ENCODE assay signal across 13 cellular contexts in genomic region chr10:125016611-125017202, GRCh38.
DNase-seq lines count a peak whose midpoint lies in the region; ATAC-seq and TF ChIP-seq lines count a peak whose summit lies in the region.
"Had no signal": no experiment of that assay in that cellular context is flagged by ENCODE, and none has a peak within 500 bp of the region (broad histone marks: within the 10 kb centered on the region; RNA-seq: fewer than 3 reads in every experiment).

No MANE protein-coding gene starts in this region.

- no peaks in the 10 kb centered on the region for H3K27me3 ChIP-seq in breast epithelium
- no peaks in the 10 kb centered on the region for H3K27me3 ChIP-seq in mammary epithelial cell (ENCODE audit: insufficient read depth, low read length)
- no peaks in the 10 kb centered on the region for H3K27me3 ChIP-seq in left ventricle myocardium inferior (ENCODE audit: low read depth)
- no peaks in the 10 kb centered on the region for H3K27me3 ChIP-seq in uterus
- H3K27me3 ChIP-seq in PC-3 (ENCODE audit: low read length) = no peaks in the 10 kb centered on the region
- H3K27me3 ChIP-seq: foreskin keratinocyte had no signal

- H3K27ac ChIP-seq in breast epithelium = peak overlapping the region; percentile 79 to 87
- no peak overlapping the region for H3K27ac ChIP-seq in mammary epithelial cell (ENCODE audit: insufficient read depth, low read depth, low read length)
- peak overlapping the region; percentile 81 for H3K27ac ChIP-seq in left ventricle myocardium inferior (replicated peaks)
- H3K27ac ChIP-seq in uterus = peak overlapping the region; percentile 69 to 81
- no peak overlapping the region for H3K27ac ChIP-seq in PC-3 (ENCODE audit: low read length)
- H3K27ac ChIP-seq: A549, foreskin keratinocyte had no signal

- H3K27ac Mint-ChIP-seq in activated CD8-positive, alpha-beta T cell treated with anti-CD3 and anti-CD28 coated beads for 36 hours = no peak overlapping the region

- BruUV-seq in mammary epithelial cell (replicated peaks; lab: Mats Ljungman, UMichigan) (no TSS peak), PC-3 (replicated peaks; lab: Mats Ljungman, UMichigan) (no TSS peak)

- in situ Hi-C loops in mammary epithelial cell (cut with MboI; ENCODE audit: low sequenced_read_pairs in 2 of 2) = no loop called here

- 64% methylated on average over 11 of the region's 14 CpGs for WGBS in mammary epithelial cell (ENCODE audit: low coverage, missing lambda C conversion rate)

- H3K36me3 Mint-ChIP-seq in activated CD8-positive, alpha-beta T cell treated with anti-CD3 and anti-CD28 coated beads for 36 hours (ENCODE audit: low read depth) = no peaks in the 10 kb centered on the region

- H3K36me3 ChIP-seq in breast epithelium (no peaks in the 10 kb centered on the region), mammary epithelial cell (ENCODE audit: insufficient read depth, low read length) (peaks cover 4% of the 10 kb centered on the region), left ventricle myocardium inferior (no peaks in the 10 kb centered on the region), uterus (no peaks in the 10 kb centered on the region), PC-3 (ENCODE audit: low read depth, low read length) (no peaks in the 10 kb centered on the region)

- POLR2A ChIA-PET in PC-3 (lab: Charles Lee; ENCODE audit: unreplicated experiment) = no interaction called here
- POLR2A ChIA-PET in activated CD8-positive, alpha-beta T cell treated with anti-CD3 and anti-CD28 coated beads for 36 hours (lab: Charles Lee) = no interaction called here

- TF ChIP-seq CTCF in breast epithelium (IDR thresholded peaks at IDR 0.05) (no peak), mammary epithelial cell (conservative IDR thresholded peaks at IDR 0.05 in 1 of 2, IDR thresholded peaks at IDR 0.05 in 1 of 2; ENCODE audit: extremely low read depth in 1 of 2, insufficient read depth in 1 of 2, low read depth in 1 of 2, low read length in 2 of 2) (no peak), left ventricle myocardium inferior (IDR thresholded peaks at IDR 0.05; ENCODE audit: borderline replicate concordance) (no peak), uterus (IDR thresholded peaks at IDR 0.05) (no peak), PC-3 (conservative IDR thresholded peaks at IDR 0.05; ENCODE audit: low read depth, low read length) (no peak)
- TF ChIP-seq CTCF in activated CD8-positive, alpha-beta T cell treated with anti-CD3 and anti-CD28 coated beads for 36 hours (IDR thresholded peaks at IDR 0.05) = no peak

- no peaks in the 10 kb centered on the region for H3F3A ChIP-seq in PC-3 (ENCODE audit: low read length, unreplicated experiment)

- CTCF ChIA-PET in mammary epithelial cell (lab: Charles Lee; ENCODE audit: low non-redundant PET) = no interaction called here
- CTCF ChIA-PET in PC-3 (lab: Charles Lee) = no interaction called here
- CTCF ChIA-PET in activated CD8-positive, alpha-beta T cell treated with anti-CD3 and anti-CD28 coated beads for 36 hours (lab: Charles Lee) = no interaction called here

- H3K9me3 ChIP-seq in breast epithelium (no peaks in the 10 kb centered on the region), mammary epithelial cell (replicated peaks; ENCODE audit: insufficient read depth, low read length) (no peaks in the 10 kb centered on the region), left ventricle myocardium inferior (replicated peaks) (peaks cover 6% of the 10 kb centered on the region), uterus (no peaks in the 10 kb centered on the region), PC-3 (ENCODE audit: low read length) (no peaks in the 10 kb centered on the region)
- H3K9me3 ChIP-seq: A549 had no signal

- intact Hi-C loops in breast epithelium (cut with DNase I; ENCODE audit: low total_unique reads) (no loop called here), mammary epithelial cell (cut with micrococcal nuclease) (no loop called here), left ventricle myocardium inferior (cut with micrococcal nuclease) (no loop called here), uterus (cut with DNase I; ENCODE audit: low total_unique reads) (no loop called here), PC-3 (cut with micrococcal nuclease) (no loop called here)
- intact Hi-C loops in activated CD8-positive, alpha-beta T cell treated with anti-CD3 and anti-CD28 coated beads for 36 hours (cut with micrococcal nuclease) = no loop called here

- H3K9ac ChIP-seq in mammary epithelial cell (ENCODE audit: insufficient read depth, low read length) (no peak overlapping the region), PC-3 (ENCODE audit: low read length) (no peak overlapping the region)

- no peak overlapping the region for H3K4me2 ChIP-seq in mammary epithelial cell (ENCODE audit: insufficient read depth, low read depth, low read length)
- H3K4me2 ChIP-seq in PC-3 (ENCODE audit: low read length) = no peak overlapping the region
- H3K4me2 ChIP-seq: A549 had no signal

- no peak for DNase-seq in breast epithelium (ENCODE audit: low spot score in 2 of 2)
- no peak for DNase-seq in mammary epithelial cell
- peak; percentile 76 for DNase-seq in left ventricle myocardium inferior
- DNase-seq in pons (ENCODE audit: low spot score) = peak; percentile 66
- DNase-seq in uterus = peak; percentile 62 to 72
- no peak for DNase-seq in PC-3
- DNase-seq in activated CD8-positive, alpha-beta T cell treated with anti-CD3 and anti-CD28 coated beads for 36 hours = no peak
- DNase-seq in retina = no peak
- DNase-seq: activated T-cell treated with anti-CD3 and anti-CD28 coated beads, Interleukin-2, amount 50 U/mL, for 4 hours; foreskin keratinocyte; NCI-H345; stimulated activated CD8-positive, alpha-beta memory T cell treated with anti-CD3 and anti-CD28 coated beads, Interleukin-4, amount 100 ng/mL, for 48 hours had no signal

- peaks cover 4% of the 10 kb centered on the region for H3K27me3 Mint-ChIP-seq in activated CD8-positive, alpha-beta T cell treated with anti-CD3 and anti-CD28 coated beads for 36 hours

- no peaks in the 10 kb centered on the region for H3K9me2 ChIP-seq in PC-3 (replicated peaks; ENCODE audit: low read length)

- no peaks in the 10 kb centered on the region for H3K4me1 Mint-ChIP-seq in activated CD8-positive, alpha-beta T cell treated with anti-CD3 and anti-CD28 coated beads for 36 hours (ENCODE audit: low read depth)

- H2AFZ ChIP-seq in mammary epithelial cell (ENCODE audit: low read depth, low read length) (no peak overlapping the region), PC-3 (ENCODE audit: low read length) (no peak overlapping the region)

- H3K4me1 ChIP-seq in breast epithelium (peaks cover 20 to 32% of the 10 kb centered on the region in 2 donors), mammary epithelial cell (ENCODE audit: insufficient read depth, low read length) (no peaks in the 10 kb centered on the region), left ventricle myocardium inferior (peaks cover 100% of the 10 kb centered on the region), uterus (peaks cover 11 to 26% of the 10 kb centered on the region in 2 donors), PC-3 (ENCODE audit: insufficient read depth, low read length) (no peaks in the 10 kb centered on the region; the same call in 1 of the 2 replicates)
- H3K4me1 ChIP-seq: A549 had no signal

- peak overlapping the region in 1 of 3 donors; percentile 31 for H3K4me3 ChIP-seq in breast epithelium
- H3K4me3 ChIP-seq in mammary epithelial cell (replicated peaks in 1 of 3; ENCODE audit: insufficient read depth in 1 of 3, low read depth in 2 of 3, low read length in 3 of 3) = no peak overlapping the region
- H3K4me3 ChIP-seq in left ventricle myocardium inferior = peak overlapping the region; percentile 22
- H3K4me3 ChIP-seq in uterus = peak overlapping the region in 1 of 2 donors; percentile 3
- H3K4me3 ChIP-seq in PC-3 (ENCODE audit: low read length) = no peak overlapping the region
- H3K4me3 ChIP-seq: A549 had no signal

- no peaks in the 10 kb centered on the region for H4K20me1 ChIP-seq in mammary epithelial cell (ENCODE audit: insufficient read depth, low read length)
- H4K20me1 ChIP-seq in PC-3 (ENCODE audit: low read length) = no peaks in the 10 kb centered on the region

- ATAC-seq in PC-3 = no peak
- no peak for ATAC-seq in activated CD8-positive, alpha-beta T cell treated with anti-CD3 and anti-CD28 coated beads for 36 hours
- ATAC-seq: A549; activated T-cell treated with anti-CD3 and anti-CD28 coated beads, Interleukin-2, amount 50 U/mL, for 4 hours; foreskin keratinocyte had no signal

- H3K79me2 ChIP-seq in mammary epithelial cell (ENCODE audit: insufficient read depth, low read length) (peaks cover 100% of the 10 kb centered on the region), PC-3 (ENCODE audit: low read length) (peaks cover 39% of the 10 kb centered on the region)

- dilution Hi-C loops in mammary epithelial cell (cut with HindIII; ENCODE audit: low sequenced_read_pairs) = no loop called here

- no peak overlapping the region for H3K4me3 Mint-ChIP-seq in activated CD8-positive, alpha-beta T cell treated with anti-CD3 and anti-CD28 coated beads for 36 hours
- H3K4me3 Mint-ChIP-seq: activated T-cell treated with anti-CD3 and anti-CD28 coated beads, Interleukin-2, amount 50 U/mL, for 4 hours had no signal

- no peak for TF ChIP-seq POLR2A in breast epithelium (IDR thresholded peaks at IDR 0.05)
- TF ChIP-seq POLR2A in uterus (IDR thresholded peaks at IDR 0.05) = no peak

- peaks cover 2% of the 10 kb centered on the region for H3K9me3 Mint-ChIP-seq in activated CD8-positive, alpha-beta T cell treated with anti-CD3 and anti-CD28 coated beads for 36 hours

Comparison
In these comparisons a context has a peak if more than half of its experiments do, and no peak if none do; other contexts are left out.
1. H3K27ac ChIP-seq: peak in breast epithelium (2 of 2), left ventricle myocardium inferior (single experiment) and uterus (2 of 2); none in mammary epithelial cell (single experiment) and PC-3 (single experiment).
2. DNase-seq: peak in left ventricle myocardium inferior (single experiment), pons (single experiment) and uterus (2 of 2); none in breast epithelium (0 of 2), mammary epithelial cell (single experiment), PC-3 (single experiment), activated CD8-positive, alpha-beta T cell treated with anti-CD3 and anti-CD28 coated beads for 36 hours (single experiment) and retina (single experiment).